10 cellular contexts compared by ENCODE assay signal in the genomic region with DNA sequence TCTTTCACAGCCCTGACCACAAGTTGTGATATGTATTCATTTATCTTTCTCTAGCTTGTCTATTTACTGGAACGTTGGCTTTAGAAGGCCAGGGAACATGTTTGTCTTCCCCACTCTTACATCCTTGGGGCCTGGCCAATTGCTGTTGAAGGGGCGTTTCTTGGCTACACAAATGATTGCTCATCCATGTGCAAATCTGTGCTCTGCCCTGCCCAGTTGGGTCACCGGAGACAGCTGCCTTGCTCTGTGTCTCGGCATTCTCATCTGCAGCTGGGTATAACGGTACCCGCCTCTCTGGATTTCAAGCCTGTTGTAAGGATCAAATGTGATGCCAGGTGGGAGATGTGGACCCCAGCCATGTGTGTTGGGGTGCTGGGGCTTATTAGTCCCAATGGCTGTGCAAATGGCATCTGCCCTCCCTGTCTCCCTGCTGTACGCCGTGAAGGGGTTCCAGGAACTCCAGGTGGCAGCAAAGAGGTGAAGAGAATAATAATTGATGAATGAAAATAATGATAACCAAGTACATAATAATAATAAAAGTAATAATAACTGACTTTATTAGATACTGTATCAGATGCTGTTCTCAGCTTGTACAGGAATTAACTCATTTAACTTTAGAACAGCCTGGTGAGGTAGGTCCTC. TPM values are rescaled to one million over a fixed set of nuclear protein-coding genes. Genes with fewer than 3 reads are reported as not detected.
DNase-seq lines count a peak whose midpoint lies in the region; ATAC-seq and TF ChIP-seq lines count a peak whose summit lies in the region.
"Had no signal": no experiment of that assay in that cellular context is flagged by ENCODE, and none has a peak within 500 bp of the region (broad histone marks: within the 10 kb centered on the region; RNA-seq: fewer than 3 reads in every experiment).

No MANE protein-coding gene starts in this region.

- H3K9ac ChIP-seq in H9 (ENCODE audit: extremely low read depth, insufficient read length, low read length) = no peak overlapping the region
- H3K9ac ChIP-seq in SK-N-SH = no peak overlapping the region
- H3K9ac ChIP-seq in skeletal muscle satellite cell (ENCODE audit: low read depth, low read length) = no peak overlapping the region

- no peaks in the 10 kb centered on the region for H3K4me1 ChIP-seq in H9 (ENCODE audit: insufficient read depth, low read length)
- H3K4me1 ChIP-seq in SK-N-SH (ENCODE audit: control insufficient read depth in 1 of 2, insufficient read depth in 2 of 2, low read depth in 1 of 2, low read length in 1 of 2) = peaks cover 0 to 30% of the 10 kb centered on the region in 2 experiments; a peak in 2 of 4 replicates
- peaks cover 1 to 31% (median 12%) of the 10 kb centered on the region in 9 donors for H3K4me1 ChIP-seq in heart right ventricle
- peaks cover 16% of the 10 kb centered on the region for H3K4me1 ChIP-seq in skeletal muscle satellite cell (ENCODE audit: control insufficient read depth, insufficient read depth, low read length)

- no peaks in the 10 kb centered on the region for H3K4me1 Mint-ChIP-seq in H9

- no peak overlapping the region for H3T11ph ChIP-seq in H9 (ENCODE audit: low read length)

- H3K23me2 ChIP-seq in H9 (ENCODE audit: insufficient read length, low read depth, low read length, poor library complexity, severe bottlenecking) = no peaks in the 10 kb centered on the region

- H3K27ac Mint-ChIP-seq in H9 = no peak overlapping the region

- H3K79me2 ChIP-seq in H9 (ENCODE audit: insufficient read depth, low read length) (no peaks in the 10 kb centered on the region), SK-N-SH (ENCODE audit: insufficient read depth) (no peaks in the 10 kb centered on the region)

- no peak overlapping the region for H3K4ac ChIP-seq in H9 (ENCODE audit: low read depth, low read length)

- no peaks in the 10 kb centered on the region; a peak in 1 of 7 replicates for H3K36me3 Mint-ChIP-seq in H9 (ENCODE audit: insufficient read depth in 1 of 3, low read depth in 3 of 3)

- H3K23ac ChIP-seq in H9 (ENCODE audit: insufficient read length, low read depth, low read length) = no peak overlapping the region

- no peak overlapping the region for H4K8ac ChIP-seq in H9 (replicated peaks; ENCODE audit: insufficient read length, low read depth, low read length)

- H3K4me3 Mint-ChIP-seq in H9 = no peak overlapping the region

- no peak overlapping the region for H2BK15ac ChIP-seq in H9 (ENCODE audit: low read depth, low read length)

- no peak overlapping the region for H2AK5ac ChIP-seq in H9 (ENCODE audit: insufficient read length, low read length)

- H3K4me2 ChIP-seq in H9 (ENCODE audit: insufficient read depth, insufficient read length, low read length) (no peak overlapping the region), SK-N-SH (no peak overlapping the region), skeletal muscle satellite cell (ENCODE audit: low read length) (peak overlapping the region; percentile 31)

- ATAC-seq in heart right ventricle (peak; percentile 34 to 85 (median 54)), GM21526 (IDR thresholded peaks at IDR 0.05; ENCODE audit: low FRiP score, unreplicated experiment) (no peak)

- H3K9me3 Mint-ChIP-seq in H9 = no peaks in the 10 kb centered on the region; a peak in 1 of 5 replicates

- intact Hi-C loops in heart right ventricle (cut with DNase I) = no loop called here

- CTCF ChIA-PET in SK-N-SH (lab: Yijun Ruan, JAX) = interaction anchor here (0.9 to 1.4 kb wide), 6 partner anchors 10 to 510 kb away, joined by 3 to 6 read pairs (median 3); no protein-coding TSS in a partner anchor

- H2BK12ac ChIP-seq in H9 (ENCODE audit: insufficient read length, low read depth, low read length) = no peak overlapping the region

- peaks cover 6% of the 10 kb centered on the region for H3F3A ChIP-seq in SK-N-SH (replicated peaks; ENCODE audit: insufficient read depth)

- H3K14ac ChIP-seq in H9 (ENCODE audit: insufficient read depth, low read length) = no peak overlapping the region

- H2BK5ac ChIP-seq in H9 (ENCODE audit: insufficient read length, low read length) = no peak overlapping the region

- no peaks in the 10 kb centered on the region for H3K79me1 ChIP-seq in H9 (ENCODE audit: insufficient read depth, low read depth, low read length, poor library complexity, severe bottlenecking)

- H2AFZ ChIP-seq in H9 (ENCODE audit: low read length) = no peak overlapping the region
- no peak overlapping the region for H2AFZ ChIP-seq in SK-N-SH (ENCODE audit: low read depth)

- TF ChIP-seq RAD21 in SK-N-SH (IDR thresholded peaks at IDR 0.05; ENCODE audit: low read length) = peak; percentile 29; the same call in 1 of the 2 replicates

- H3K18ac ChIP-seq in H9 (ENCODE audit: insufficient read length, low read depth, low read length) = no peak overlapping the region

- H3K27me3 ChIP-seq in H9 (ENCODE audit: insufficient read depth, low read length) (no peaks in the 10 kb centered on the region), SK-N-SH (ENCODE audit: insufficient read depth) (peaks cover 9% of the 10 kb centered on the region; the same call in 1 of the 2 replicates), heart right ventricle (peaks cover 0 to 23% (median 6%) of the 10 kb centered on the region in 7 donors), skeletal muscle satellite cell (ENCODE audit: control insufficient read depth, insufficient read depth, low read length) (peaks cover 29% of the 10 kb centered on the region)

- H3K27me3 Mint-ChIP-seq in H9 (ENCODE audit: low read depth) = peaks cover 18% of the 10 kb centered on the region

- H2BK120ac ChIP-seq in H9 (ENCODE audit: low read depth, low read length, poor library complexity, severe bottlenecking) = no peak overlapping the region

- H3K4me3 ChIP-seq in SK-N-SH (ENCODE audit: low read depth in 2 of 2, low read length in 1 of 2) = no peak overlapping the region
- H3K4me3 ChIP-seq in heart right ventricle = no peak overlapping the region
- no peak overlapping the region for H3K4me3 ChIP-seq in skeletal muscle satellite cell (ENCODE audit: low read length)

- H3K27ac ChIP-seq in H9 (ENCODE audit: insufficient read length, low read depth, low read length) = no peak overlapping the region
- no peak overlapping the region for H3K27ac ChIP-seq in SK-N-SH (ENCODE audit: low read depth in 2 of 2, low read length in 1 of 2)
- H3K27ac ChIP-seq in heart right ventricle = no peak overlapping the region

- TF ChIP-seq CTCF in H9 (conservative IDR thresholded peaks at IDR 0.05) = peak; percentile 26; the same call in 2 of the 3 replicates
- TF ChIP-seq CTCF in SK-N-SH (IDR thresholded peaks at IDR 0.05) = peak; percentile 24
- peak in 1 of 9 donors; percentile 15 for TF ChIP-seq CTCF in heart right ventricle (IDR thresholded peaks at IDR 0.05)

- H4K20me1 ChIP-seq in H9 (ENCODE audit: control insufficient read depth, insufficient read depth, insufficient read length) (no peaks in the 10 kb centered on the region), SK-N-SH (ENCODE audit: insufficient read depth) (no peaks in the 10 kb centered on the region)

- no peak overlapping the region for H3K56ac ChIP-seq in H9 (ENCODE audit: insufficient read length, low read depth, low read length)

- WGBS in H9 (ENCODE audit: extremely low coverage, insufficient read length, low lambda C conversion rate) = no CpG with 5 or more reads among the region's 8 CpGs
- WGBS in SK-N-SH (ENCODE audit: low lambda C conversion rate) = 66% methylated on average over 8 of the region's 8 CpGs
- WGBS in heart right ventricle, 2 donors = 69 to 71% methylated on average over 8 of the region's 8 CpGs

- H3K36me3 ChIP-seq in SK-N-SH (replicated peaks in 1 of 2; ENCODE audit: control insufficient read depth in 1 of 2, insufficient read depth in 2 of 2, low read length in 1 of 2) (no peaks in the 10 kb centered on the region), heart right ventricle (no peaks in the 10 kb centered on the region), skeletal muscle satellite cell (ENCODE audit: insufficient read depth, low read length) (no peaks in the 10 kb centered on the region)

- H2BK20ac ChIP-seq in H9 (ENCODE audit: low read depth, low read length, poor library complexity, severe bottlenecking) = no peak overlapping the region

- H4K5ac ChIP-seq in H9 (ENCODE audit: insufficient read length, low read depth, low read length) = no peak overlapping the region

- no peaks in the 10 kb centered on the region for H3K9me3 ChIP-seq in H9 (ENCODE audit: control insufficient read depth, low read depth, low read length)
- H3K9me3 ChIP-seq in SK-N-SH = no peaks in the 10 kb centered on the region
- no peaks in the 10 kb centered on the region for H3K9me3 ChIP-seq in heart right ventricle
- H3K9me3 ChIP-seq in skeletal muscle satellite cell (replicated peaks; ENCODE audit: low read length) = no peaks in the 10 kb centered on the region

- TF ChIP-seq EP300 in SK-N-SH (IDR thresholded peaks at IDR 0.05; ENCODE audit: borderline replicate concordance in 1 of 2, low read depth in 1 of 2, low read length in 1 of 2) = no peak

- no peak overlapping the region for H4K91ac ChIP-seq in H9 (ENCODE audit: insufficient read length, low read depth, low read length)

- POLR2A ChIA-PET in SK-N-SH (lab: Yijun Ruan, JAX) = interaction anchor here (1.3 kb wide), 1 partner anchor 506 kb away, joined by 3 read pairs; no protein-coding TSS in a partner anchor

- no peaks in the 10 kb centered on the region for H3K9me2 ChIP-seq in SK-N-SH

- DNase-seq in H9 (no peak), SK-N-SH (no peak), heart right ventricle (peak in 1 of 2 donors; percentile 48), NCI-H510A treated with DMSO at 0.1 percent for 48 hours (lab: John Stamatoyannopoulos, UW) (no peak), amniotic stem cell (lab: John Stamatoyannopoulos, UW) (no peak), HPDE6-E6E7 (ENCODE audit: extremely low spot score) (no peak)
- DNase-seq: activated CD4-positive, CD25-positive, alpha-beta regulatory T cell; NCI-H1417 treated with DMSO at 0.1 percent for 48 hours had no signal

TF ChIP-seq in SK-N-SH, 30 proteins besides CTCF, POLR2A, EP300 and RAD21:
- peak; percentile 12; the same call in 1 of the 2 replicates for TF ChIP-seq TCF12 (IDR thresholded peaks at IDR 0.05)
- TF ChIP-seq, protein P1, sequence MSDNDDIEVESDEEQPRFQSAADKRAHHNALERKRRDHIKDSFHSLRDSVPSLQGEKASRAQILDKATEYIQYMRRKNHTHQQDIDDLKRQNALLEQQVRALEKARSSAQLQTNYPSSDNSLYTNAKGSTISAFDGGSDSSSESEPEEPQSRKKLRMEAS (IDR thresholded peaks at IDR 0.05; ENCODE audit: low read depth) = no peak

RNA-seq across cellular contexts. Expression of gene TLE3, which starts 24.1 kb away (rescaled TPM):
- 91.3 and 98.2 TPM in 2 replicates for total RNA-seq in H9 (2021)
- 8.4 and 14.7 TPM in 2 replicates for polyA plus RNA-seq in SK-N-SH (2012; rRNA removed)
- polyA plus RNA-seq in SK-N-SH (2012; cell fraction: cytosol; rRNA removed) = 6.1 and 8.4 TPM in 2 replicates
- polyA plus RNA-seq in SK-N-SH (2012; cell fraction: nucleus; rRNA removed) = 42.8 and 50.1 TPM in 2 replicates
- total RNA-seq in heart right ventricle = 10 to 100 TPM in 9 of 10 donors, 1 to 10 TPM in 1; 9.7 to 21.7 (median 13.6) TPM
- 1 to 10 TPM; 7.5 to 8.4 TPM for polyA plus RNA-seq in heart right ventricle
- total RNA-seq in skeletal muscle satellite cell (2012; rRNA removed) = 22.8 and 29.9 TPM in 2 replicates
